In the genomic region with DNA sequence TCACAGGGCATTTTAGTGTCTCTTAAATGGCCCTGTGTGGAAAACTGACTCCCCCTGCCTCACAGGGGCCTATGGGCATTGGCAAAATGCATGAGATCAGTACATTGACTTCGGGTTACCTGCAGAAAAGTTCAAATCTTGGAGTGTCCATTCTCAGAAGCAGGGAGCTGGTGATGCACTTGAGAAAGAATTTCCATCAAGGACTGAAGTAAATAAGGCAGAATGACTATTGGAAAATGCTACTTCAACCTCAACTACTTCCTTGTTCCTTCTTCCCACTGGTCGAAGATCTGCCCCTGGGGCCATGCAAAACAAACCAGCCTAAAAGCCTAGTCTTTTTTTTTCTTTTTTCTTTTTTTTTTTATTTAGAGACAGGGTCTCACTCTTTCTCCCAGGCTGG, we compare ENCODE assay signal across 1 cellular context.
TF ChIP-seq lines count a peak whose summit lies in the region.

No MANE protein-coding gene starts in this region.

TF ChIP-seq in K562, 482 proteins besides CTCF, POLR2A, EP300 and RAD21:
- TF ChIP-seq BRF1 (IDR thresholded peaks at IDR 0.05; ENCODE audit: borderline replicate concordance, extremely low read depth, insufficient read length) = no peak
- TF ChIP-seq, protein P1, sequence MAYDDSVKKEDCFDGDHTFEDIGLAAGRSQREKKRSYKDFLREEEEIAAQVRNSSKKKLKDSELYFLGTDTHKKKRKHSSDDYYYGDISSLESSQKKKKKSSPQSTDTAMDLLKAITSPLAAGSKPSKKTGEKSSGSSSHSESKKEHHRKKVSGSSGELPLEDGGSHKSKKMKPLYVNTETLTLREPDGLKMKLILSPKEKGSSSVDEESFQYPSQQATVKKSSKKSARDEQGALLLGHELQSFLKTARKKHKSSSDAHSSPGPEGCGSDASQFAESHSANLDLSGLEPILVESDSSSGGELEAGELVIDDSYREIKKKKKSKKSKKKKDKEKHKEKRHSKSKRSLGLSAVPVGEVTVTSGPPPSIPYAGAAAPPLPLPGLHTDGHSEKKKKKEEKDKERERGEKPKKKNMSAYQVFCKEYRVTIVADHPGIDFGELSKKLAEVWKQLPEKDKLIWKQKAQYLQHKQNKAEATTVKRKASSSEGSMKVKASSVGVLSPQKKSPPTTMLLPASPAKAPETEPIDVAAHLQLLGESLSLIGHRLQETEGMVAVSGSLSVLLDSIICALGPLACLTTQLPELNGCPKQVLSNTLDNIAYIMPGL (CRISPR knock-in tag; IDR thresholded peaks at IDR 0.05) = no peak
- no peak for TF ChIP-seq ZNF75A (CRISPR knock-in tag; IDR thresholded peaks at IDR 0.05)
